ENCODE assay signal across 9 cellular contexts in the genomic region with DNA sequence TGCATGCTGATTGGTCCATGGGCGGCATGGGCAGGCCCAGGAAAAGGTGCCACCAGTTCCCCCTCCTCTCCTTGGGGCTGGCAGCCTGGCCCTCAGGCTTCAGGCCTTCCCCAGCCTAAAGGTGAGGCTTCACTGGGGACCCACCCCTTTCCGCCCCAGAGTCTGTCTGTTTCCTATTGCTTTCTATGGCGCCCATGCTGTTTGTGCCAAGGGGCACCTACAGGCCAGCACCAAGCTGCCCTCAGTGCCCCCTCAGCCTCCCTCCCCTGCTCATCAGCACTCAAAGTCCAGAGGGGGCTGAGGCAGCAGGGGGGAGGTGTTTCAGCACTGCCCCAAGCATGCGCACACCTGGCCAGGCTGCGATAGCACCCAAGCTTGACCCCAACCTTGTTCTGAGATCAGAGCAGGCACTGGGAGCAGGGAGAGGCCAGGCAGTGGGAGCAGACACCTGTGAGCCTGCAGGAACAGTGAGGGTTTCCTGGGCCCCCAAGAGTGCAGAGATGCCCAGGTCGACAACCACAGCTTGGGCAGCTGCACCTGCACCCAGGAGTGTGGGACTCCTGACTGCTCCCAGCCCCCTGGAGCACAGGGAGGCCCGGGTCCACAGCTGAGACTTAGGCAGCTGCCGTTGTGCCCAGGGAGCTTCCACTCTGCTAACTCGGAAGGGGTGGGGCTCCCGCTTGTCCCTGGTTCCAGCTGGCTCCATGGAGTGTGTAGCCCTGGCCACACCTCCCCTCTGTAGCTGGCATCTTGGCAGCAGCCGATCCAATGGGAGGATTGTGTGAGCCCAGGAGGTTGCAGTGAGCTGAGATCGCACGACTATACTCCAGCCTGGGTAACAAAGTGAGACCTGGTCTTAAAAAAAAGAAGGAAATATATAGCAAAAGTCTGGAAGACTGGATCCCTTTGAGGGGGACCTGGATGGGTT.
DNase-seq lines count a peak whose midpoint lies in the region; ATAC-seq and TF ChIP-seq lines count a peak whose summit lies in the region.
"Had no signal": no experiment of that assay in that cellular context is flagged by ENCODE, and none has a peak within 500 bp of the region (broad histone marks: within the 10 kb centered on the region; RNA-seq: fewer than 3 reads in every experiment).

No MANE protein-coding gene starts in this region.

- intact Hi-C loops in cardiac septum (cut with DNase I), result loop anchor here (5.0 to 10.0 kb wide), 2 partner anchors 100 to 148 kb away; partner anchors contain the start of gene SNRNP200
- intact Hi-C loops in ascending aorta (cut with DNase I), result loop anchor here (5.0 kb wide), 2 partner anchors 68 to 77 kb away; partner anchors contain the start of gene ITPRIPL1

- H3K36me3 ChIP-seq in HEK293 (ENCODE audit: control insufficient read depth in 2 of 2, insufficient read depth in 1 of 2, low read length in 2 of 2) (no peaks in the 10 kb centered on the region), WERI-Rb-1 (no peaks in the 10 kb centered on the region), ascending aorta (no peaks in the 10 kb centered on the region)

- TF ChIP-seq CTCF in HEK293 (tag by site-specific recombination; IDR thresholded peaks at IDR 0.05), result no peak
- no peak for TF ChIP-seq CTCF in WERI-Rb-1 (IDR thresholded peaks at IDR 0.05; ENCODE audit: low read depth, low read length)
- no peak for TF ChIP-seq CTCF in ascending aorta (IDR thresholded peaks at IDR 0.05)

- H3K27me3 ChIP-seq in WERI-Rb-1 (ENCODE audit: insufficient read depth, low read depth, severe bottlenecking), result no peaks in the 10 kb centered on the region
- no peaks in the 10 kb centered on the region for H3K27me3 ChIP-seq in ascending aorta

- POLR2A ChIA-PET in HEK293 (lab: Yijun Ruan, JAX), result no interaction called here

- no peak for ATAC-seq in GM21786 (IDR thresholded peaks at IDR 0.05; ENCODE audit: unreplicated experiment)

- CTCF ChIA-PET in HEK293 (lab: Yijun Ruan, JAX), result interaction anchor here (0.6 to 7.2 kb wide), 6 partner anchors 34 to 412 kb away, joined by 3 to 113 read pairs (median 4); no protein-coding TSS in a partner anchor

- DNase-seq in NCI-H345 (lab: John Stamatoyannopoulos, UW) (peak; percentile 77), cardiac septum (ENCODE audit: low spot score) (peak; percentile 72), putamen (ENCODE audit: low spot score) (peak; percentile 64), WERI-Rb-1 (no peak), ascending aorta (ENCODE audit: low spot score in 2 of 2) (no peak)
- DNase-seq in stimulated activated CD8-positive, alpha-beta memory T cell treated with anti-CD3 and anti-CD28 coated beads, Interleukin-4, amount 100 ng/mL, for 48 hours, result no peak
- DNase-seq: Kasumi-1 had no signal

- no peaks in the 10 kb centered on the region for H3K9me3 ChIP-seq in HEK293 (ENCODE audit: control insufficient read depth, insufficient read depth, low read depth, low read length)
- no peaks in the 10 kb centered on the region for H3K9me3 ChIP-seq in WERI-Rb-1 (ENCODE audit: severe bottlenecking)
- H3K9me3 ChIP-seq in ascending aorta, result no peaks in the 10 kb centered on the region

- H3K27ac ChIP-seq in HEK293 (ENCODE audit: extremely low read depth, low read depth, low read length) (no peak overlapping the region), WERI-Rb-1 (no peak overlapping the region), ascending aorta (no peak overlapping the region)

- H3K4me3 ChIP-seq in HEK293 (ENCODE audit: low read depth, low read length) (no peak overlapping the region), WERI-Rb-1 (ENCODE audit: low read depth, low read length) (no peak overlapping the region), ascending aorta (no peak overlapping the region)

- H3K4me1 ChIP-seq in HEK293 (ENCODE audit: control insufficient read depth, insufficient read depth, low read length), result peaks cover 5% of the 10 kb centered on the region; the same call in 1 of the 2 replicates
- peaks cover 5 to 32% of the 10 kb centered on the region in 2 donors for H3K4me1 ChIP-seq in ascending aorta

TF ChIP-seq in HEK293, 187 proteins besides CTCF, POLR2A, EP300 and RAD21:
- TF ChIP-seq GLI2 (tag by site-specific recombination; IDR thresholded peaks at IDR 0.05; ENCODE audit: borderline replicate concordance, low read depth), result no peak
- TF ChIP-seq, protein P1, sequence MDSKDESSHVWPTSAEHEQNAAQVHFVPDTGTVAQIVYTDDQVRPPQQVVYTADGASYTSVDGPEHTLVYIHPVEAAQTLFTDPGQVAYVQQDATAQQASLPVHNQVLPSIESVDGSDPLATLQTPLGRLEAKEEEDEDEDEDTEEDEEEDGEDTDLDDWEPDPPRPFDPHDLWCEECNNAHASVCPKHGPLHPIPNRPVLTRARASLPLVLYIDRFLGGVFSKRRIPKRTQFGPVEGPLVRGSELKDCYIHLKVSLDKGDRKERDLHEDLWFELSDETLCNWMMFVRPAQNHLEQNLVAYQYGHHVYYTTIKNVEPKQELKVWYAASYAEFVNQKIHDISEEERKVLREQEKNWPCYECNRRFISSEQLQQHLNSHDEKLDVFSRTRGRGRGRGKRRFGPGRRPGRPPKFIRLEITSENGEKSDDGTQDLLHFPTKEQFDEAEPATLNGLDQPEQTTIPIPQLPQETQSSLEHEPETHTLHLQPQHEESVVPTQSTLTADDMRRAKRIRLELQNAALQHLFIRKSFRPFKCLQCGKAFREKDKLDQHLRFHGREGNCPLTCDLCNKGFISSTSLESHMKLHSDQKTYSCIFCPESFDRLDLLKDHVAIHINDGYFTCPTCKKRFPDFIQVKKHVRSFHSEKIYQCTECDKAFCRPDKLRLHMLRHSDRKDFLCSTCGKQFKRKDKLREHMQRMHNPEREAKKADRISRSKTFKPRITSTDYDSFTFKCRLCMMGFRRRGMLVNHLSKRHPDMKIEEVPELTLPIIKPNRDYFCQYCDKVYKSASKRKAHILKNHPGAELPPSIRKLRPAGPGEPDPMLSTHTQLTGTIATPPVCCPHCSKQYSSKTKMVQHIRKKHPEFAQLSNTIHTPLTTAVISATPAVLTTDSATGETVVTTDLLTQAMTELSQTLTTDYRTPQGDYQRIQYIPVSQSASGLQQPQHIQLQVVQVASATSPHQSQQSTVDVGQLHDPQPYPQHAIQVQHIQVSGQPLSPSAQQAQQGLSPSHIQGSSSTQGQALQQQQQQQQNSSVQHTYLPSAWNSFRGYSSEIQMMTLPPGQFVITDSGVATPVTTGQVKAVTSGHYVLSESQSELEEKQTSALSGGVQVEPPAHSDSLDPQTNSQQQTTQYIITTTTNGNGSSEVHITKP (tag by site-specific recombination; IDR thresholded peaks at IDR 0.05), result peak; percentile 98

Comparison
In these comparisons a context has a peak if more than half of its experiments do, and no peak if none do; other contexts are left out.
1. DNase-seq: peak in NCI-H345 (single experiment), cardiac septum (single experiment) and putamen (single experiment); none in WERI-Rb-1 (single experiment), stimulated activated CD8-positive, alpha-beta memory T cell treated with anti-CD3 and anti-CD28 coated beads, Interleukin-4, amount 100 ng/mL, for 48 hours (single experiment) and ascending aorta (0 of 2).